19 cellular contexts compared by ENCODE assay signal in genomic region chr18:8805552-8805951, GRCh38.
A peak's percentile ranks its signal among the peaks of the same experiment; 100 is the strongest.
DNase-seq lines count a peak whose midpoint lies in the region; ATAC-seq, FAIRE-seq and TF ChIP-seq lines count a peak whose summit lies in the region.
"Had no signal": no experiment of that assay in that cellular context is flagged by ENCODE, and none has a peak within 500 bp of the region (broad histone marks: within the 10 kb centered on the region; RNA-seq: fewer than 3 reads in every experiment).

No MANE protein-coding gene starts in this region.

- no peak for TF ChIP-seq RAD21 in A549 (conservative IDR thresholded peaks at IDR 0.05 in 1 of 2, IDR thresholded peaks at IDR 0.05 in 1 of 2)
- no peak for TF ChIP-seq RAD21 in IMR-90 (IDR thresholded peaks at IDR 0.05; ENCODE audit: low read length)

- H2BK120ac ChIP-seq in IMR-90 (ENCODE audit: low read depth, low read length) = peak overlapping the region; percentile 30

- H3K56ac ChIP-seq in IMR-90 (ENCODE audit: extremely low read depth, insufficient read depth, low read length) = no peak overlapping the region

- no peak overlapping the region for H2AK9ac ChIP-seq in IMR-90 (replicated peaks; ENCODE audit: low read depth, low read length, poor library complexity)

- H3K4ac ChIP-seq in IMR-90 (ENCODE audit: low read depth, low read length) = peak overlapping the region; percentile 66

- peaks cover 43% of the 10 kb centered on the region for H3K4me1 Mint-ChIP-seq in osteocyte (ENCODE audit: unreplicated experiment)
- H3K4me1 Mint-ChIP-seq: B cell had no signal

- peak overlapping the region; percentile 21; the same call in 1 of the 2 replicates for H4K5ac ChIP-seq in IMR-90 (ENCODE audit: low read depth, low read length)

- ATAC-seq in A549 (no peak), IMR-90 (ENCODE audit: low read depth) (no peak), left lobe of liver (no peak), GM18870 (IDR thresholded peaks at IDR 0.05; ENCODE audit: unreplicated experiment) (no peak), HG03469 (IDR thresholded peaks at IDR 0.05; ENCODE audit: unreplicated experiment) (no peak)

- peak overlapping the region; percentile 18; the same call in 1 of the 3 replicates for H2BK15ac ChIP-seq in IMR-90 (ENCODE audit: low read depth, low read length)

- no peak for DNase-seq in A549 (ENCODE audit: low read depth in 1 of 2, low spot score in 1 of 2)
- DNase-seq in IMR-90 = no peak
- peak; percentile 87 for DNase-seq in fibroblast of villous mesenchyme (ENCODE audit: low read depth)
- DNase-seq in osteocyte (ENCODE audit: extremely low spot score, unreplicated experiment) = peak; percentile 5
- DNase-seq in left lobe of liver (ENCODE audit: low spot score) = no peak
- DNase-seq: 8988T; Caco-2; CD4-positive, alpha-beta T cell; DMS153; DMS79; GDM1; GM23248 had no signal

- H3K27ac ChIP-seq in A549 = peak overlapping the region; percentile 51 to 83; a peak in 5 of 6 replicates
- H3K27ac ChIP-seq in IMR-90 (ENCODE audit: insufficient read depth, low read length) = peak overlapping the region; percentile 25; the same call in 1 of the 2 replicates
- H3K27ac ChIP-seq: C4-2B, GM23248 had no signal

- in situ Hi-C loops in IMR-90 (cut with MboI; ENCODE audit: low sequenced_read_pairs) = no loop called here

- intact Hi-C loops in IMR-90 (cut with micrococcal nuclease) = loop anchor here (10.0 kb wide), 2 partner anchors 151 to 249 kb away; no protein-coding TSS in a partner anchor

- peaks cover 37 to 71% of the 10 kb centered on the region in 2 experiments for H3K79me1 ChIP-seq in IMR-90 (ENCODE audit: low read depth in 1 of 2, low read length in 2 of 2)

- no peaks in the 10 kb centered on the region for H3K9me3 Mint-ChIP-seq in osteocyte (ENCODE audit: unreplicated experiment)
- H3K9me3 Mint-ChIP-seq: CD4-positive, alpha-beta T cell had no signal

- no peak overlapping the region for H3K4me3 ChIP-seq in A549
- no peak overlapping the region for H3K4me3 ChIP-seq in IMR-90 (ENCODE audit: insufficient read depth, low read depth, low read length)
- H3K4me3 ChIP-seq in fibroblast of villous mesenchyme (ENCODE audit: low read depth, low read length) = no peak overlapping the region
- H3K4me3 ChIP-seq: GM23248, HAP-1 had no signal

- peaks cover 44% of the 10 kb centered on the region for H3K9me1 ChIP-seq in IMR-90 (ENCODE audit: insufficient read depth, low read length)

- peaks cover 33% of the 10 kb centered on the region for H3K36me3 Mint-ChIP-seq in osteocyte (ENCODE audit: unreplicated experiment)

- H4K8ac ChIP-seq in IMR-90 (ENCODE audit: low read depth in 2 of 2, low read length in 2 of 2) = peak overlapping the region; percentile 8 to 43; a peak in 2 of 4 replicates

- no peak overlapping the region for H3K9ac ChIP-seq in IMR-90 (ENCODE audit: low read depth, low read length)
- H3K9ac ChIP-seq: GM23248 had no signal

- 98% methylated on average over 4 of the region's 4 CpGs for WGBS in A549 (ENCODE audit: missing lambda C conversion rate)
- 100% methylated on average over 1 of the region's 4 CpGs; no CpG with 5 or more reads in 1 of the 2 experiments for WGBS in IMR-90 (ENCODE audit: extremely low coverage in 2 of 2, insufficient read length in 1 of 2), 2 experiments

- H3K36me3 ChIP-seq in IMR-90 (ENCODE audit: control insufficient read depth, insufficient read depth, low read length) = peaks cover 39% of the 10 kb centered on the region

- peak overlapping the region; percentile 48 for H2BK5ac ChIP-seq in IMR-90 (ENCODE audit: low read depth, low read length, poor library complexity, severe bottlenecking)

- H3K4me2 ChIP-seq in A549 (peak overlapping the region; percentile 35; the same call in 2 of the 3 replicates), IMR-90 (ENCODE audit: low read depth, low read length) (no peak overlapping the region)

- CTCF ChIA-PET in A549 (lab: Yijun Ruan, JAX) (no interaction called here), IMR-90 (lab: Yijun Ruan, JAX) (interaction anchor here (1.5 kb wide), 1 partner anchor 178 kb away, joined by 4 read pairs; no protein-coding TSS in a partner anchor)

- H3K27me3 Mint-ChIP-seq in osteocyte (ENCODE audit: unreplicated experiment) = no peaks in the 10 kb centered on the region
- H3K27me3 Mint-ChIP-seq: B cell; CD4-positive, alpha-beta T cell had no signal

- H3K4me3 Mint-ChIP-seq in osteocyte (ENCODE audit: unreplicated experiment) = no peak overlapping the region
- H3K4me3 Mint-ChIP-seq: B cell; CD4-positive, alpha-beta T cell had no signal

- peak overlapping the region; percentile 65; the same call in 1 of the 2 replicates for H2BK20ac ChIP-seq in IMR-90 (ENCODE audit: low read depth, low read length)

- no peak overlapping the region for H2AFZ ChIP-seq in IMR-90 (replicated peaks; ENCODE audit: low read length, poor library complexity)
- H2AFZ ChIP-seq: GM23248 had no signal

- no peaks in the 10 kb centered on the region for H4K20me1 ChIP-seq in IMR-90 (ENCODE audit: insufficient read depth, low read length)

- peak overlapping the region; percentile 73 for H4K91ac ChIP-seq in IMR-90 (ENCODE audit: insufficient read depth, low read depth, low read length)

- no peak for TF ChIP-seq CTCF in A549 (IDR thresholded peaks at IDR 0.05)
- TF ChIP-seq CTCF in IMR-90 (conservative IDR thresholded peaks at IDR 0.05; ENCODE audit: low read depth, low read length) = no peak
- TF ChIP-seq CTCF in fibroblast of villous mesenchyme (IDR thresholded peaks at IDR 0.05; ENCODE audit: insufficient read depth, low read depth, low read length) = no peak
- TF ChIP-seq CTCF in osteocyte (IDR thresholded peaks at IDR 0.05) = no peak

- H2AK5ac ChIP-seq in IMR-90 (ENCODE audit: low read depth, low read length) = no peak overlapping the region; the same call in 1 of the 2 replicates

- FAIRE-seq in A549 (lab: Jason Lieb, UNC) = no peak
- FAIRE-seq: GM12892, GM18507 had no signal

- dilution Hi-C loops in IMR-90 (cut with HindIII; ENCODE audit: low sequenced_read_pairs, unreplicated experiment) = no loop called here

- no peak for TF ChIP-seq EP300 in A549 (IDR thresholded peaks at IDR 0.05)

- TF ChIP-seq POLR2A in A549 (IDR thresholded peaks at IDR 0.05; ENCODE audit: low read length) (no peak), IMR-90 (IDR thresholded peaks at IDR 0.05; ENCODE audit: low read depth, low read length) (no peak)

- peak overlapping the region; percentile 44 for H3K18ac ChIP-seq in IMR-90 (ENCODE audit: low read depth, low read length)

- H3K23ac ChIP-seq in IMR-90 (ENCODE audit: low read depth, low read length) = 0 out of 2 replicates have a peak overlapping the region, but pooled peaks have one; percentile 44

- H3K9me3 ChIP-seq in A549 = no peaks in the 10 kb centered on the region
- H3K9me3 ChIP-seq in IMR-90 (ENCODE audit: control insufficient read depth, insufficient read depth, low read length) = no peaks in the 10 kb centered on the region
- H3K9me3 ChIP-seq: Caco-2, HAP-1 had no signal

- BruUV-seq in IMR-90 (replicated peaks; lab: Mats Ljungman, UMichigan) = no TSS peak

- no peak overlapping the region for H3K27ac Mint-ChIP-seq in osteocyte (ENCODE audit: unreplicated experiment)
- H3K27ac Mint-ChIP-seq: B cell; CD4-positive, alpha-beta T cell had no signal

- H3K4me1 ChIP-seq in A549 = peaks cover 68% of the 10 kb centered on the region
- peaks cover 30% of the 10 kb centered on the region for H3K4me1 ChIP-seq in IMR-90 (ENCODE audit: control insufficient read depth, insufficient read depth, low read length)
- H3K4me1 ChIP-seq: HAP-1 had no signal

- POLR2A ChIA-PET in A549 (lab: Yijun Ruan, JAX) = no interaction called here
- POLR2A ChIA-PET in IMR-90 (lab: Charles Lee; ENCODE audit: unreplicated experiment) = no interaction called here

- no peaks in the 10 kb centered on the region for H3K27me3 ChIP-seq in IMR-90 (ENCODE audit: control insufficient read depth, insufficient read depth, low read length)

- H3K14ac ChIP-seq in IMR-90 (replicated peaks; ENCODE audit: low read depth, low read length) = peak overlapping the region; percentile 67

TF ChIP-seq in A549, 52 proteins besides CTCF, POLR2A, EP300 and RAD21 (continues in another document):
- TF ChIP-seq, protein P1, sequence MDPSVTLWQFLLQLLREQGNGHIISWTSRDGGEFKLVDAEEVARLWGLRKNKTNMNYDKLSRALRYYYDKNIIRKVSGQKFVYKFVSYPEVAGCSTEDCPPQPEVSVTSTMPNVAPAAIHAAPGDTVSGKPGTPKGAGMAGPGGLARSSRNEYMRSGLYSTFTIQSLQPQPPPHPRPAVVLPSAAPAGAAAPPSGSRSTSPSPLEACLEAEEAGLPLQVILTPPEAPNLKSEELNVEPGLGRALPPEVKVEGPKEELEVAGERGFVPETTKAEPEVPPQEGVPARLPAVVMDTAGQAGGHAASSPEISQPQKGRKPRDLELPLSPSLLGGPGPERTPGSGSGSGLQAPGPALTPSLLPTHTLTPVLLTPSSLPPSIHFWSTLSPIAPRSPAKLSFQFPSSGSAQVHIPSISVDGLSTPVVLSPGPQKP (IDR thresholded peaks at IDR 0.05; ENCODE audit: low read depth, low read length) = no peak
- TF ChIP-seq RARB (CRISPR knock-in tag; IDR thresholded peaks at IDR 0.05) = no peak
- no peak for TF ChIP-seq FOSL2 (IDR thresholded peaks at IDR 0.05)
- TF ChIP-seq FOSL2 (CRISPR knock-in tag; IDR thresholded peaks at IDR 0.05) = no peak
- no peak for TF ChIP-seq ZC3H11A (IDR thresholded peaks at IDR 0.05)
- TF ChIP-seq HOXA7 (CRISPR knock-in tag; IDR thresholded peaks at IDR 0.05) = no peak
- TF ChIP-seq CHD4 (IDR thresholded peaks at IDR 0.05; ENCODE audit: borderline replicate concordance) = no peak
- no peak for TF ChIP-seq GATA3 (IDR thresholded peaks at IDR 0.05; ENCODE audit: borderline replicate concordance)

TF ChIP-seq in IMR-90, 13 proteins besides CTCF, POLR2A, EP300 and RAD21 (continues in another document):
- TF ChIP-seq MAFK (IDR thresholded peaks at IDR 0.05; ENCODE audit: low read depth, low read length) (no peak), USF2 (IDR thresholded peaks at IDR 0.05; ENCODE audit: low read depth, low read length) (no peak), CHD1 (IDR thresholded peaks at IDR 0.05; ENCODE audit: low read depth, low read length) (no peak), MXI1 (IDR thresholded peaks at IDR 0.05; ENCODE audit: borderline replicate concordance, low read depth, low read length) (no peak)

Comparison
In these comparisons a context has a peak if more than half of its experiments do, and no peak if none do; other contexts are left out.
1. DNase-seq: peak in fibroblast of villous mesenchyme (single experiment) and osteocyte (single experiment); none in A549 (0 of 2), IMR-90 (single experiment) and left lobe of liver (single experiment).